ENCODE assay signal across 32 cellular contexts in the genomic region with DNA sequence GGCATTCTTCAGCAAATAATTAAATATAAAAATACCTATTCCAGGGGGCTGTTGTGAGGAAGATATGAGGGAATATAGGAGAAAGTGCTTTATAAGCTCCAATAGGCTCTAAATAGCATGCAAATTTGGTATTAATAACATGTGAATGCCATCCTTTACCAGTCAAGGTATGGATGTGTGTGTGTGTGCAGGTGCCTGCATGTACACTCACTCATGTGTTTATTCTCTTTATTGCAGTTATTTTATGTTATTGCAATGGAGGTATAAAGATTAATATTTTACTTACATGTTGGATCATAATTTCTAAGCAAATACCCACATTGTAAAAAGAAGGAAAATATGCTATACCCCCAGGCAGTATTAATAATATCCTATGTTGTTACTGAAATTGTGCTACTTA.
DNase-seq lines count a peak whose midpoint lies in the region; ATAC-seq and TF ChIP-seq lines count a peak whose summit lies in the region.
"Had no signal": no experiment of that assay in that cellular context is flagged by ENCODE, and none has a peak within 500 bp of the region (broad histone marks: within the 10 kb centered on the region; RNA-seq: fewer than 3 reads in every experiment).

No MANE protein-coding gene starts in this region.

- POLR2A ChIA-PET in naive thymus-derived CD8-positive, alpha-beta T cell (lab: Charles Lee) = no interaction called here

- intact Hi-C loops in left colon (cut with DNase I, micrococcal nuclease) (no loop called here), mucosa of descending colon (cut with DNase I, micrococcal nuclease) (no loop called here), breast epithelium (cut with DNase I; ENCODE audit: low total_unique reads) (no loop called here)

- no peak overlapping the region for H3K4me3 Mint-ChIP-seq in naive thymus-derived CD8-positive, alpha-beta T cell
- H3K4me3 Mint-ChIP-seq: B cell; CD14-positive monocyte; CD4-positive, alpha-beta memory T cell; CD4-positive, alpha-beta T cell; CD4-positive, CD25-positive, alpha-beta regulatory T cell; CD8-positive, alpha-beta memory T cell; CD8-positive, alpha-beta T cell had no signal

- no peaks in the 10 kb centered on the region for H3K9me3 ChIP-seq in Karpas-422 (ENCODE audit: low read length)
- H3K9me3 ChIP-seq in mucosa of descending colon = no peaks in the 10 kb centered on the region
- H3K9me3 ChIP-seq in breast epithelium = no peaks in the 10 kb centered on the region
- H3K9me3 ChIP-seq: A549; BE2C; BLaER1; BLaER1 treated with 17β-estradiol and CSF1 and Interleukin-3, amounts not matched to agents 10 nM and 100 nM; Caco-2 had no signal

- ATAC-seq in left colon = peak; percentile 53
- ATAC-seq in mucosa of descending colon = peak; percentile 55
- no peak for ATAC-seq in naive thymus-derived CD8-positive, alpha-beta T cell
- ATAC-seq: A549; CD8-positive, alpha-beta T cell had no signal

- DNase-seq in Karpas-422 (peak; percentile 6), left colon (no peak), mucosa of descending colon (peak in 1 of 3 donors; percentile 27), breast epithelium (ENCODE audit: low spot score in 2 of 2) (no peak), AG08396 (ENCODE audit: low spot score) (no peak)
- no peak for DNase-seq in naive thymus-derived CD8-positive, alpha-beta T cell
- DNase-seq: 8988T; ACHN; AML-193; BE2C; C1 segment of cervical spinal cord; Caco-2; Calu3; CD4-positive, alpha-beta memory T cell; CD4-positive, alpha-beta T cell; CD4-positive, CD25-positive, alpha-beta regulatory T cell; CD8-positive, alpha-beta memory T cell; CD8-positive, alpha-beta T cell; COR-L47; DMS 273 treated with DMSO at 0.1 percent for 48 hours; DMS153; DMS79; DMS79 treated with DMSO at 0.1 percent for 48 hours; DND-41; EL had no signal

- no peak overlapping the region for H3K4me3 ChIP-seq in Karpas-422 (ENCODE audit: low read length)
- no peak overlapping the region for H3K4me3 ChIP-seq in mucosa of descending colon
- no peak overlapping the region for H3K4me3 ChIP-seq in breast epithelium
- H3K4me3 ChIP-seq: A549; BLaER1; BLaER1 treated with 17β-estradiol and CSF1 and Interleukin-3, amounts not matched to agents 10 nM and 100 nM had no signal

- no peak overlapping the region for H3K4me2 ChIP-seq in Karpas-422 (ENCODE audit: low read depth, low read length, poor library complexity, severe bottlenecking)
- H3K4me2 ChIP-seq: A549; BLaER1; BLaER1 treated with 17β-estradiol and CSF1 and Interleukin-3, amounts not matched to agents 10 nM and 100 nM had no signal

- no peak overlapping the region for H3K9ac ChIP-seq in Karpas-422 (ENCODE audit: low read length)
- H3K9ac ChIP-seq: BLaER1; BLaER1 treated with 17β-estradiol and CSF1 and Interleukin-3, amounts not matched to agents 10 nM and 100 nM had no signal

- H2AFZ ChIP-seq in Karpas-422 (ENCODE audit: low read length) = no peak overlapping the region

- H3K9me3 Mint-ChIP-seq in naive thymus-derived CD8-positive, alpha-beta T cell = peaks cover 0 to 19% (median 4%) of the 10 kb centered on the region in 9 donors

- H3K27me3 Mint-ChIP-seq in naive thymus-derived CD8-positive, alpha-beta T cell = no peaks in the 10 kb centered on the region
- H3K27me3 Mint-ChIP-seq: B cell; CD4-positive, alpha-beta memory T cell; CD4-positive, alpha-beta T cell; CD4-positive, CD25-positive, alpha-beta regulatory T cell; CD8-positive, alpha-beta memory T cell had no signal

- H3K79me2 ChIP-seq in Karpas-422 (ENCODE audit: low read length) = no peaks in the 10 kb centered on the region

- TF ChIP-seq CTCF in mucosa of descending colon (IDR thresholded peaks at IDR 0.05) (no peak), breast epithelium (IDR thresholded peaks at IDR 0.05) (no peak)

- no peak for TF ChIP-seq POLR2A in breast epithelium (IDR thresholded peaks at IDR 0.05)

- H3K27me3 ChIP-seq in Karpas-422 (ENCODE audit: low read length) (no peaks in the 10 kb centered on the region), breast epithelium (no peaks in the 10 kb centered on the region)
- H3K27me3 ChIP-seq: BE2C; BLaER1; BLaER1 treated with 17β-estradiol and CSF1 and Interleukin-3, amounts not matched to agents 10 nM and 100 nM had no signal

- H3K36me3 ChIP-seq in Karpas-422 (ENCODE audit: insufficient read depth, low read length) (no peaks in the 10 kb centered on the region), mucosa of descending colon (ENCODE audit: low read depth) (no peaks in the 10 kb centered on the region), breast epithelium (no peaks in the 10 kb centered on the region)
- H3K36me3 ChIP-seq: BE2C; BLaER1; BLaER1 treated with 17β-estradiol and CSF1 and Interleukin-3, amounts not matched to agents 10 nM and 100 nM had no signal

- H3K27ac ChIP-seq in Karpas-422 (ENCODE audit: low read length) = no peak overlapping the region
- no peak overlapping the region for H3K27ac ChIP-seq in breast epithelium
- H3K27ac ChIP-seq: 22Rv1; A549; BLaER1; BLaER1 treated with 17β-estradiol and CSF1 and Interleukin-3, amounts not matched to agents 10 nM and 100 nM; C4-2B had no signal

- no peaks in the 10 kb centered on the region for H3K36me3 Mint-ChIP-seq in naive thymus-derived CD8-positive, alpha-beta T cell
- H3K36me3 Mint-ChIP-seq: CD14-positive monocyte; CD4-positive, alpha-beta memory T cell; CD4-positive, CD25-positive, alpha-beta regulatory T cell; CD8-positive, alpha-beta memory T cell; CD8-positive, alpha-beta T cell had no signal

- H3K27ac Mint-ChIP-seq in naive thymus-derived CD8-positive, alpha-beta T cell = no peak overlapping the region
- H3K27ac Mint-ChIP-seq: B cell; CD14-positive monocyte; CD4-positive, alpha-beta memory T cell; CD4-positive, alpha-beta T cell; CD4-positive, CD25-positive, alpha-beta regulatory T cell; CD8-positive, alpha-beta memory T cell; CD8-positive, alpha-beta T cell had no signal

- no peaks in the 10 kb centered on the region for H4K20me1 ChIP-seq in Karpas-422 (ENCODE audit: insufficient read depth, low read depth, low read length)
- H4K20me1 ChIP-seq: BLaER1; BLaER1 treated with 17β-estradiol and CSF1 and Interleukin-3, amounts not matched to agents 10 nM and 100 nM had no signal

- H3K9me2 ChIP-seq in Karpas-422 (replicated peaks; ENCODE audit: insufficient read depth, low read length) = 0 out of 2 replicates have a peak, but pooled peaks cover 6% of the 10 kb centered on the region

- H3K4me1 ChIP-seq in Karpas-422 (ENCODE audit: low read length) (no peaks in the 10 kb centered on the region), mucosa of descending colon (ENCODE audit: low read depth) (peaks cover 12% of the 10 kb centered on the region), breast epithelium (no peaks in the 10 kb centered on the region)
- H3K4me1 ChIP-seq: A549; BE2C; BLaER1; BLaER1 treated with 17β-estradiol and CSF1 and Interleukin-3, amounts not matched to agents 10 nM and 100 nM; Caco-2 had no signal

- no peaks in the 10 kb centered on the region for H3K4me1 Mint-ChIP-seq in naive thymus-derived CD8-positive, alpha-beta T cell
- H3K4me1 Mint-ChIP-seq: B cell; CD14-positive monocyte; CD4-positive, alpha-beta memory T cell; CD4-positive, CD25-positive, alpha-beta regulatory T cell; CD8-positive, alpha-beta memory T cell had no signal

Comparison
In these comparisons a context has a peak if more than half of its experiments do, and no peak if none do; other contexts are left out.
1. ATAC-seq: peak in left colon (single experiment) and mucosa of descending colon (single experiment); none in naive thymus-derived CD8-positive, alpha-beta T cell (0 of 2).